In the genomic region with DNA sequence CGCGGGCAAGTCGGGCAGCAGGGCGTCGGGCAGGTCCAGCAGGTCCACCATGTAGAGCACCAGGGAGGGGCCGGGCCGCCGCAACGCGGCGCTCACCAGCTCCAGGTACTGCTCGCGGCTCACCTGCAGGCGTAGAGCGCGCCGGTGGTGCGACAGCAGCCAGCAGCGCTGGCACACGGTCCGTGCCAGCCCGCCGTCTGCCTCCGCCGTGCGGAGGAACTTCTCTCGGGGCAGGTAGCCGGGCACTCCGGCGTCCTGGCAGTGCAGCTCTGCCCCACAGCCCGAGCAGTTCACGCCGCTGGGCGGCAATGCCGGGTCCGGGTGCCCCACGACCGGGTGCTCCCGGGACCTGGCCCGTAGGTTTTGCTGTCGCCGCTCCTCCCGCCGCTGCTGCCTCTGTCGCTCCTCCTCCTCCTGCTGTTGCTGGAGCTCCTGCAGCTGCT, we compare ENCODE assay signal across 1 cellular context.
TF ChIP-seq lines count a peak whose summit lies in the region.

No MANE protein-coding gene starts in this region.

TF ChIP-seq in HCT116, 20 proteins besides CTCF, POLR2A, EP300 and RAD21 (continued from another document):
- TF ChIP-seq, protein P1, sequence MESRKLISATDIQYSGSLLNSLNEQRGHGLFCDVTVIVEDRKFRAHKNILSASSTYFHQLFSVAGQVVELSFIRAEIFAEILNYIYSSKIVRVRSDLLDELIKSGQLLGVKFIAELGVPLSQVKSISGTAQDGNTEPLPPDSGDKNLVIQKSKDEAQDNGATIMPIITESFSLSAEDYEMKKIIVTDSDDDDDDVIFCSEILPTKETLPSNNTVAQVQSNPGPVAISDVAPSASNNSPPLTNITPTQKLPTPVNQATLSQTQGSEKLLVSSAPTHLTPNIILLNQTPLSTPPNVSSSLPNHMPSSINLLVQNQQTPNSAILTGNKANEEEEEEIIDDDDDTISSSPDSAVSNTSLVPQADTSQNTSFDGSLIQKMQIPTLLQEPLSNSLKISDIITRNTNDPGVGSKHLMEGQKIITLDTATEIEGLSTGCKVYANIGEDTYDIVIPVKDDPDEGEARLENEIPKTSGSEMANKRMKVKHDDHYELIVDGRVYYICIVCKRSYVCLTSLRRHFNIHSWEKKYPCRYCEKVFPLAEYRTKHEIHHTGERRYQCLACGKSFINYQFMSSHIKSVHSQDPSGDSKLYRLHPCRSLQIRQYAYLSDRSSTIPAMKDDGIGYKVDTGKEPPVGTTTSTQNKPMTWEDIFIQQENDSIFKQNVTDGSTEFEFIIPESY (IDR thresholded peaks at IDR 0.05; ENCODE audit: extremely low read depth, insufficient replicate concordance, low read length), result no peak
- TF ChIP-seq EGR1 (IDR thresholded peaks at IDR 0.05; ENCODE audit: low read depth), result no peak
